ENCODE assay signal across 1 cellular context in genomic region chr17:82458130-82458884, GRCh38.
TF ChIP-seq lines count a peak whose summit lies in the region.

Gene NARF, plus strand, starts transcription at chr17:82458741. Its CDS starts 63 bp downstream, at chr17:82458804.

TF ChIP-seq in HepG2, 621 proteins besides CTCF, POLR2A, EP300 and RAD21 (continued from another document and continues in another):
- TF ChIP-seq FOSL1 (CRISPR knock-in tag; IDR thresholded peaks at IDR 0.05; ENCODE audit: borderline replicate concordance) (no peak), HOXA7 (CRISPR knock-in tag; IDR thresholded peaks at IDR 0.05) (no peak), SOX13 (IDR thresholded peaks at IDR 0.05) (no peak), SOX13 (CRISPR knock-in tag; conservative IDR thresholded peaks at IDR 0.05 in 1 of 2, IDR thresholded peaks at IDR 0.05 in 1 of 2) (peak; percentile 5 to 77; a peak in 3 of 4 replicates), ZNF431 (CRISPR knock-in tag; IDR thresholded peaks at IDR 0.05; ENCODE audit: borderline replicate concordance, low read depth) (peak; percentile 79; the same call in 1 of the 2 replicates), ZNF251 (CRISPR knock-in tag; IDR thresholded peaks at IDR 0.05) (peak; percentile 64; the same call in 1 of the 2 replicates), TFAP4 (IDR thresholded peaks at IDR 0.05; ENCODE audit: borderline replicate concordance, low read depth) (no peak), RFXANK (CRISPR knock-in tag; IDR thresholded peaks at IDR 0.05) (peak; percentile 88), TFDP1 (CRISPR knock-in tag; IDR thresholded peaks at IDR 0.05; ENCODE audit: borderline replicate concordance) (peak; percentile 29), MAFG (CRISPR knock-in tag; IDR thresholded peaks at IDR 0.05) (no peak), ZNF766 (CRISPR knock-in tag; IDR thresholded peaks at IDR 0.05; ENCODE audit: borderline replicate concordance) (peak; percentile 89; the same call in 1 of the 2 replicates), SKI (IDR thresholded peaks at IDR 0.05; ENCODE audit: partially characterized antibody) (peak; percentile 52), BRCA1 (CRISPR knock-in tag; IDR thresholded peaks at IDR 0.05) (no peak), MTF2 (CRISPR knock-in tag; IDR thresholded peaks at IDR 0.05; ENCODE audit: borderline replicate concordance) (no peak), SRSF9 (IDR thresholded peaks at IDR 0.05; ENCODE audit: borderline replicate concordance, insufficient read depth, low read depth, low read length, poor library complexity, severe bottlenecking) (no peak), ZNF367 (CRISPR knock-in tag; IDR thresholded peaks at IDR 0.05; ENCODE audit: borderline replicate concordance) (no peak; the same call in 1 of the 2 replicates), ZNF230 (CRISPR knock-in tag; IDR thresholded peaks at IDR 0.05) (peak; percentile 99), ZNF20 (CRISPR knock-in tag; IDR thresholded peaks at IDR 0.05) (peak; percentile 96), ZNF614 (CRISPR knock-in tag; IDR thresholded peaks at IDR 0.05; ENCODE audit: borderline replicate concordance) (peak; percentile 87; the same call in 1 of the 2 replicates), MEIS2 (CRISPR knock-in tag; IDR thresholded peaks at IDR 0.05) (peak; percentile 83), HNRNPL (IDR thresholded peaks at IDR 0.05; ENCODE audit: low read depth, low read length) (peak; percentile 73; the same call in 1 of the 2 replicates), ZNF496 (CRISPR knock-in tag; IDR thresholded peaks at IDR 0.05; ENCODE audit: insufficient replicate concordance) (no peak), ZNF501 (CRISPR knock-in tag; IDR thresholded peaks at IDR 0.05) (peak; percentile 99), NCOA1 (CRISPR knock-in tag; IDR thresholded peaks at IDR 0.05) (peak; percentile 92; the same call in 1 of the 2 replicates), ZNF773 (CRISPR knock-in tag; IDR thresholded peaks at IDR 0.05; ENCODE audit: borderline replicate concordance) (peak; percentile 87; the same call in 1 of the 2 replicates), ARNTL (CRISPR knock-in tag; IDR thresholded peaks at IDR 0.05) (peak; percentile 90), SMC3 (IDR thresholded peaks at IDR 0.05; ENCODE audit: low read length) (no peak), WIZ (CRISPR knock-in tag; IDR thresholded peaks at IDR 0.05) (peak; percentile 36; the same call in 1 of the 2 replicates), MEF2D (CRISPR knock-in tag; IDR thresholded peaks at IDR 0.05) (no peak), ERF (CRISPR knock-in tag; IDR thresholded peaks at IDR 0.05) (peak; percentile 96), MYNN (CRISPR knock-in tag; IDR thresholded peaks at IDR 0.05; ENCODE audit: low read depth) (peak; percentile 74), MIER2 (CRISPR knock-in tag; IDR thresholded peaks at IDR 0.05) (no peak), GTF3A (CRISPR knock-in tag; conservative IDR thresholded peaks at IDR 0.05) (peak; percentile 99; the same call in 1 of the 2 replicates), RAD51 (IDR thresholded peaks at IDR 0.05; ENCODE audit: borderline replicate concordance) (peak; percentile 86), ZNF605 (CRISPR knock-in tag; IDR thresholded peaks at IDR 0.05) (peak; percentile 99), AGO1 (IDR thresholded peaks at IDR 0.05; ENCODE audit: low read depth, low read length, poor library complexity, severe bottlenecking) (no peak), HES4 (CRISPR knock-in tag; IDR thresholded peaks at IDR 0.05; ENCODE audit: borderline replicate concordance) (peak; percentile 96), NR3C1 (CRISPR knock-in tag; IDR thresholded peaks at IDR 0.05) (no peak), IKZF4 (CRISPR knock-in tag; IDR thresholded peaks at IDR 0.05; ENCODE audit: borderline replicate concordance, low read depth, not compliant biosample characterization) (peak; percentile 47), CHD2 (IDR thresholded peaks at IDR 0.05; ENCODE audit: low read depth, low read length) (no peak; the same call in 1 of the 2 replicates), ZBTB42 (CRISPR knock-in tag; IDR thresholded peaks at IDR 0.05) (peak; percentile 95), DZIP1 (CRISPR knock-in tag; IDR thresholded peaks at IDR 0.05) (peak; percentile 92), MZF1 (CRISPR knock-in tag; IDR thresholded peaks at IDR 0.05; ENCODE audit: borderline replicate concordance) (no peak), ZNF350 (CRISPR knock-in tag; IDR thresholded peaks at IDR 0.05; ENCODE audit: borderline replicate concordance, low read depth) (0 out of 2 replicates have a peak, but pooled peaks have one; percentile 84), ZNF530 (CRISPR knock-in tag; IDR thresholded peaks at IDR 0.05; ENCODE audit: low read depth) (no peak; the same call in 1 of the 2 replicates), ZBTB14 (CRISPR knock-in tag; IDR thresholded peaks at IDR 0.05) (no peak; the same call in 1 of the 2 replicates), BCL3 (CRISPR knock-in tag; IDR thresholded peaks at IDR 0.05) (peak; percentile 69; the same call in 1 of the 2 replicates), ZFYVE20 (CRISPR knock-in tag; IDR thresholded peaks at IDR 0.05; ENCODE audit: borderline replicate concordance, low read depth) (no peak), GPN1 (CRISPR knock-in tag; IDR thresholded peaks at IDR 0.05; ENCODE audit: borderline replicate concordance) (no peak), SRSF4 (IDR thresholded peaks at IDR 0.05; ENCODE audit: low read depth, low read length, poor library complexity, severe bottlenecking) (no peak), ZNF572 (CRISPR knock-in tag; IDR thresholded peaks at IDR 0.05) (0 out of 2 replicates have a peak, but pooled peaks have one; percentile 29), KAT8 (CRISPR knock-in tag; IDR thresholded peaks at IDR 0.05) (peak; percentile 93), FOXC1 (CRISPR knock-in tag; IDR thresholded peaks at IDR 0.05; ENCODE audit: borderline replicate concordance) (peak; percentile 95), ZSCAN20 (CRISPR knock-in tag; IDR thresholded peaks at IDR 0.05; ENCODE audit: borderline replicate concordance) (peak; percentile 59; the same call in 1 of the 2 replicates)
- TF ChIP-seq, protein P1, sequence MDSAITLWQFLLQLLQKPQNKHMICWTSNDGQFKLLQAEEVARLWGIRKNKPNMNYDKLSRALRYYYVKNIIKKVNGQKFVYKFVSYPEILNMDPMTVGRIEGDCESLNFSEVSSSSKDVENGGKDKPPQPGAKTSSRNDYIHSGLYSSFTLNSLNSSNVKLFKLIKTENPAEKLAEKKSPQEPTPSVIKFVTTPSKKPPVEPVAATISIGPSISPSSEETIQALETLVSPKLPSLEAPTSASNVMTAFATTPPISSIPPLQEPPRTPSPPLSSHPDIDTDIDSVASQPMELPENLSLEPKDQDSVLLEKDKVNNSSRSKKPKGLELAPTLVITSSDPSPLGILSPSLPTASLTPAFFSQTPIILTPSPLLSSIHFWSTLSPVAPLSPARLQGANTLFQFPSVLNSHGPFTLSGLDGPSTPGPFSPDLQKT (CRISPR knock-in tag; IDR thresholded peaks at IDR 0.05; ENCODE audit: borderline replicate concordance): no peak
- TF ChIP-seq, protein P2, sequence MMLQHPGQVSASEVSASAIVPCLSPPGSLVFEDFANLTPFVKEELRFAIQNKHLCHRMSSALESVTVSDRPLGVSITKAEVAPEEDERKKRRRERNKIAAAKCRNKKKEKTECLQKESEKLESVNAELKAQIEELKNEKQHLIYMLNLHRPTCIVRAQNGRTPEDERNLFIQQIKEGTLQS (CRISPR knock-in tag; IDR thresholded peaks at IDR 0.05): peak; percentile 59; the same call in 1 of the 2 replicates
- TF ChIP-seq, protein P3, sequence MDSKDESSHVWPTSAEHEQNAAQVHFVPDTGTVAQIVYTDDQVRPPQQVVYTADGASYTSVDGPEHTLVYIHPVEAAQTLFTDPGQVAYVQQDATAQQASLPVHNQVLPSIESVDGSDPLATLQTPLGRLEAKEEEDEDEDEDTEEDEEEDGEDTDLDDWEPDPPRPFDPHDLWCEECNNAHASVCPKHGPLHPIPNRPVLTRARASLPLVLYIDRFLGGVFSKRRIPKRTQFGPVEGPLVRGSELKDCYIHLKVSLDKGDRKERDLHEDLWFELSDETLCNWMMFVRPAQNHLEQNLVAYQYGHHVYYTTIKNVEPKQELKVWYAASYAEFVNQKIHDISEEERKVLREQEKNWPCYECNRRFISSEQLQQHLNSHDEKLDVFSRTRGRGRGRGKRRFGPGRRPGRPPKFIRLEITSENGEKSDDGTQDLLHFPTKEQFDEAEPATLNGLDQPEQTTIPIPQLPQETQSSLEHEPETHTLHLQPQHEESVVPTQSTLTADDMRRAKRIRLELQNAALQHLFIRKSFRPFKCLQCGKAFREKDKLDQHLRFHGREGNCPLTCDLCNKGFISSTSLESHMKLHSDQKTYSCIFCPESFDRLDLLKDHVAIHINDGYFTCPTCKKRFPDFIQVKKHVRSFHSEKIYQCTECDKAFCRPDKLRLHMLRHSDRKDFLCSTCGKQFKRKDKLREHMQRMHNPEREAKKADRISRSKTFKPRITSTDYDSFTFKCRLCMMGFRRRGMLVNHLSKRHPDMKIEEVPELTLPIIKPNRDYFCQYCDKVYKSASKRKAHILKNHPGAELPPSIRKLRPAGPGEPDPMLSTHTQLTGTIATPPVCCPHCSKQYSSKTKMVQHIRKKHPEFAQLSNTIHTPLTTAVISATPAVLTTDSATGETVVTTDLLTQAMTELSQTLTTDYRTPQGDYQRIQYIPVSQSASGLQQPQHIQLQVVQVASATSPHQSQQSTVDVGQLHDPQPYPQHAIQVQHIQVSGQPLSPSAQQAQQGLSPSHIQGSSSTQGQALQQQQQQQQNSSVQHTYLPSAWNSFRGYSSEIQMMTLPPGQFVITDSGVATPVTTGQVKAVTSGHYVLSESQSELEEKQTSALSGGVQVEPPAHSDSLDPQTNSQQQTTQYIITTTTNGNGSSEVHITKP (CRISPR knock-in tag; IDR thresholded peaks at IDR 0.05; ENCODE audit: low read depth): no peak; the same call in none of the 2 replicates
